Comparison of ENCODE assay signal across 15 cellular contexts in genomic region chr14:26531894-26532293, GRCh38.
A peak's percentile ranks its signal among the peaks of the same experiment; 100 is the strongest.
DNase-seq lines count a peak whose midpoint lies in the region; ATAC-seq, FAIRE-seq and TF ChIP-seq lines count a peak whose summit lies in the region.
"Had no signal": no experiment of that assay in that cellular context is flagged by ENCODE, and none has a peak within 500 bp of the region (broad histone marks: within the 10 kb centered on the region; RNA-seq: fewer than 3 reads in every experiment).

No MANE protein-coding gene starts in this region.

- no peaks in the 10 kb centered on the region for H4K20me1 ChIP-seq in H9 (ENCODE audit: control insufficient read depth, insufficient read depth, insufficient read length)

- H3K79me1 ChIP-seq in H9 (ENCODE audit: insufficient read depth, low read depth, low read length, poor library complexity, severe bottlenecking) = no peaks in the 10 kb centered on the region

- H4K5ac ChIP-seq in H9 (ENCODE audit: insufficient read length, low read depth, low read length) = no peak overlapping the region

- no peak overlapping the region for H3K4ac ChIP-seq in H9 (ENCODE audit: low read depth, low read length)

- no peaks in the 10 kb centered on the region for H3K23me2 ChIP-seq in H9 (ENCODE audit: insufficient read length, low read depth, low read length, poor library complexity, severe bottlenecking)

- H2BK20ac ChIP-seq in H9 (ENCODE audit: low read depth, low read length, poor library complexity, severe bottlenecking) = no peak overlapping the region

- WGBS in A549 (ENCODE audit: missing lambda C conversion rate) = 38% methylated on average over 3 of the region's 3 CpGs
- WGBS in H9 (ENCODE audit: extremely low coverage, insufficient read length, low lambda C conversion rate) = no CpG with 5 or more reads among the region's 3 CpGs

- TF ChIP-seq CTCF in A549 (IDR thresholded peaks at IDR 0.05) (no peak), H9 (conservative IDR thresholded peaks at IDR 0.05) (peak; percentile 28; the same call in 2 of the 3 replicates), tibial artery (IDR thresholded peaks at IDR 0.05) (no peak)

- peaks cover 8% of the 10 kb centered on the region; the same call in 1 of the 3 replicates for H3K4me1 ChIP-seq in A549
- H3K4me1 ChIP-seq in H9 (ENCODE audit: insufficient read depth, low read length) = no peaks in the 10 kb centered on the region
- peaks cover 2% of the 10 kb centered on the region for H3K4me1 ChIP-seq in adipocyte (ENCODE audit: control insufficient read depth, insufficient read depth, low read length)
- peaks cover 0 to 9% (median 6%) of the 10 kb centered on the region in 4 donors for H3K4me1 ChIP-seq in tibial artery
- H3K4me1 ChIP-seq: upper lobe of left lung had no signal

- no peak for TF ChIP-seq POLR2A in A549 (IDR thresholded peaks at IDR 0.05; ENCODE audit: low read length)

- H3K9ac ChIP-seq in H9 (ENCODE audit: extremely low read depth, insufficient read length, low read length) = no peak overlapping the region
- H3K9ac ChIP-seq in adipocyte (ENCODE audit: low read length) = no peak overlapping the region

- H3K79me2 ChIP-seq in H9 (ENCODE audit: insufficient read depth, low read length) = no peaks in the 10 kb centered on the region

- POLR2A ChIA-PET in A549 (lab: Yijun Ruan, JAX) = no interaction called here

- TF ChIP-seq RAD21 in A549 (conservative IDR thresholded peaks at IDR 0.05 in 1 of 2, IDR thresholded peaks at IDR 0.05 in 1 of 2) = no peak

- H4K8ac ChIP-seq in H9 (replicated peaks; ENCODE audit: insufficient read length, low read depth, low read length) = no peak overlapping the region

- H3K36me3 ChIP-seq in adipocyte (ENCODE audit: control insufficient read depth, insufficient read depth, low read length, severe bottlenecking) = no peaks in the 10 kb centered on the region
- no peaks in the 10 kb centered on the region for H3K36me3 ChIP-seq in tibial artery
- H3K36me3 ChIP-seq: upper lobe of left lung had no signal

- TF ChIP-seq EP300 in A549 (IDR thresholded peaks at IDR 0.05) = no peak

- H2BK15ac ChIP-seq in H9 (ENCODE audit: low read depth, low read length) = no peak overlapping the region

- no peak overlapping the region for H2AK5ac ChIP-seq in H9 (ENCODE audit: insufficient read length, low read length)

- H3K14ac ChIP-seq in H9 (ENCODE audit: insufficient read depth, low read length) = no peak overlapping the region

- no peak overlapping the region for H2BK120ac ChIP-seq in H9 (ENCODE audit: low read depth, low read length, poor library complexity, severe bottlenecking)

- H3K9me3 ChIP-seq in A549 (no peaks in the 10 kb centered on the region), H9 (ENCODE audit: control insufficient read depth, low read depth, low read length) (no peaks in the 10 kb centered on the region), adipocyte (ENCODE audit: control insufficient read depth, low read length) (no peaks in the 10 kb centered on the region), tibial artery (no peaks in the 10 kb centered on the region)
- H3K9me3 ChIP-seq: upper lobe of left lung had no signal

- peaks cover 10 to 11% of the 10 kb centered on the region in 2 experiments for H3K4me1 Mint-ChIP-seq in H9

- H4K91ac ChIP-seq in H9 (ENCODE audit: insufficient read length, low read depth, low read length) = no peak overlapping the region

- no peak overlapping the region for H3K4me3 Mint-ChIP-seq in H9
- H3K4me3 Mint-ChIP-seq: activated T-cell treated with anti-CD3 and anti-CD28 coated beads, Interleukin-2, amount 50 U/mL, for 72 hours; T-helper 1 cell treated with Interleukin-12 subunit alpha and Interleukin-12 subunit beta and Interleukin-4 antibody, amounts not matched to agents 30 μg/mL and 1 μg/mL, for 36 hours had no signal

- no peak overlapping the region for H2BK12ac ChIP-seq in H9 (ENCODE audit: insufficient read length, low read depth, low read length)

- no peak for FAIRE-seq in A549 (lab: Jason Lieb, UNC)
- FAIRE-seq: GM19239 had no signal

- no peak overlapping the region for H3K18ac ChIP-seq in H9 (ENCODE audit: insufficient read length, low read depth, low read length)

- H3K4me3 ChIP-seq in A549 (no peak overlapping the region), adipocyte (ENCODE audit: low read length) (no peak overlapping the region), tibial artery (no peak overlapping the region)
- H3K4me3 ChIP-seq: upper lobe of left lung had no signal

- no peak overlapping the region for H3K27ac ChIP-seq in A549
- H3K27ac ChIP-seq in H9 (ENCODE audit: insufficient read length, low read depth, low read length) = no peak overlapping the region
- no peak overlapping the region for H3K27ac ChIP-seq in tibial artery
- H3K27ac ChIP-seq: upper lobe of left lung had no signal

- H3K27me3 ChIP-seq in H9 (ENCODE audit: insufficient read depth, low read length) (no peaks in the 10 kb centered on the region), adipocyte (replicated peaks; ENCODE audit: control insufficient read depth, insufficient read depth, low read length) (no peaks in the 10 kb centered on the region), tibial artery (no peaks in the 10 kb centered on the region)
- H3K27me3 ChIP-seq: upper lobe of left lung had no signal

- H3K36me3 Mint-ChIP-seq in H9 (ENCODE audit: insufficient read depth in 1 of 3, low read depth in 3 of 3) = peaks cover 0 to 3% (median 0%) of the 10 kb centered on the region in 3 experiments; a peak in 3 of 7 replicates

- intact Hi-C loops in tibial artery (cut with DNase I; ENCODE audit: low total_unique reads) (no loop called here), sciatic nerve (cut with DNase I) (no loop called here)

- no peak overlapping the region for H3T11ph ChIP-seq in H9 (ENCODE audit: low read length)

- no peak overlapping the region for H2AFZ ChIP-seq in H9 (ENCODE audit: low read length)

- H2BK5ac ChIP-seq in H9 (ENCODE audit: insufficient read length, low read length) = no peak overlapping the region

- H3K9me3 Mint-ChIP-seq in H9 = no peaks in the 10 kb centered on the region

- H3K23ac ChIP-seq in H9 (ENCODE audit: insufficient read length, low read depth, low read length) = no peak overlapping the region

- CTCF ChIA-PET in A549 (lab: Yijun Ruan, JAX) = no interaction called here

- H3K4me2 ChIP-seq in A549 (no peak overlapping the region; the same call in 2 of the 3 replicates), H9 (ENCODE audit: insufficient read depth, insufficient read length, low read length) (no peak overlapping the region)

- H3K27me3 Mint-ChIP-seq in H9 (ENCODE audit: low read depth) = no peaks in the 10 kb centered on the region

- DNase-seq in A549 (ENCODE audit: low read depth in 1 of 2, low spot score in 1 of 2) = peak; percentile 14 to 32
- DNase-seq in H9 = no peak
- DNase-seq in adipocyte (ENCODE audit: low read depth) = peak; percentile 80
- DNase-seq in fibroblast of the conjunctiva (ENCODE audit: low read depth) = peak; percentile 30
- DNase-seq in tibial artery = no peak
- no peak for DNase-seq in sciatic nerve (ENCODE audit: low spot score)
- DNase-seq: activated CD4-positive, alpha-beta T cell treated with anti-CD3 and anti-CD28 coated beads for 48 hours; activated T-cell treated with anti-CD3 and anti-CD28 coated beads, Interleukin-2, amount 50 U/mL, for 72 hours; MM.1S; nucleus accumbens had no signal

- peak; percentile 85 to 87 for ATAC-seq in A549
- no peak for ATAC-seq in GM21423 (IDR thresholded peaks at IDR 0.05; ENCODE audit: unreplicated experiment)
- ATAC-seq in sciatic nerve = no peak
- ATAC-seq in GM18868 (IDR thresholded peaks at IDR 0.05; ENCODE audit: unreplicated experiment) = no peak
- ATAC-seq: activated T-cell treated with anti-CD3 and anti-CD28 coated beads, Interleukin-2, amount 50 U/mL, for 72 hours had no signal

- no peak overlapping the region for H3K56ac ChIP-seq in H9 (ENCODE audit: insufficient read length, low read depth, low read length)

- H3K27ac Mint-ChIP-seq in H9 = 0 out of 7 replicates have a peak overlapping the region, but pooled peaks of 1 of the 3 experiments have one; percentile 55
- H3K27ac Mint-ChIP-seq: activated T-cell treated with anti-CD3 and anti-CD28 coated beads, Interleukin-2, amount 50 U/mL, for 72 hours; T-helper 1 cell treated with Interleukin-12 subunit alpha and Interleukin-12 subunit beta and Interleukin-4 antibody, amounts not matched to agents 30 μg/mL and 1 μg/mL, for 36 hours had no signal

TF ChIP-seq in A549, 52 proteins besides CTCF, POLR2A, EP300 and RAD21:
- TF ChIP-seq CHD4 (IDR thresholded peaks at IDR 0.05; ENCODE audit: borderline replicate concordance) (no peak), RNF2 (IDR thresholded peaks at IDR 0.05; ENCODE audit: borderline replicate concordance, low read depth) (no peak), TFCP2L1 (CRISPR knock-in tag; IDR thresholded peaks at IDR 0.05) (no peak), MAFK (IDR thresholded peaks at IDR 0.05; ENCODE audit: partially characterized antibody) (no peak), EHF (CRISPR knock-in tag; IDR thresholded peaks at IDR 0.05) (no peak), BCL3 (IDR thresholded peaks at IDR 0.05) (no peak)

Comparison
In these comparisons a context has a peak if more than half of its experiments do, and no peak if none do; other contexts are left out.
1. ATAC-seq: peak in A549 (2 of 2); none in GM21423 (single experiment), sciatic nerve (single experiment) and GM18868 (single experiment).
2. DNase-seq: peak in A549 (2 of 2), adipocyte (single experiment) and fibroblast of the conjunctiva (single experiment); none in H9 (single experiment), tibial artery (0 of 2) and sciatic nerve (single experiment).